ENCODE assay signal across 2 cellular contexts in the genomic region with DNA sequence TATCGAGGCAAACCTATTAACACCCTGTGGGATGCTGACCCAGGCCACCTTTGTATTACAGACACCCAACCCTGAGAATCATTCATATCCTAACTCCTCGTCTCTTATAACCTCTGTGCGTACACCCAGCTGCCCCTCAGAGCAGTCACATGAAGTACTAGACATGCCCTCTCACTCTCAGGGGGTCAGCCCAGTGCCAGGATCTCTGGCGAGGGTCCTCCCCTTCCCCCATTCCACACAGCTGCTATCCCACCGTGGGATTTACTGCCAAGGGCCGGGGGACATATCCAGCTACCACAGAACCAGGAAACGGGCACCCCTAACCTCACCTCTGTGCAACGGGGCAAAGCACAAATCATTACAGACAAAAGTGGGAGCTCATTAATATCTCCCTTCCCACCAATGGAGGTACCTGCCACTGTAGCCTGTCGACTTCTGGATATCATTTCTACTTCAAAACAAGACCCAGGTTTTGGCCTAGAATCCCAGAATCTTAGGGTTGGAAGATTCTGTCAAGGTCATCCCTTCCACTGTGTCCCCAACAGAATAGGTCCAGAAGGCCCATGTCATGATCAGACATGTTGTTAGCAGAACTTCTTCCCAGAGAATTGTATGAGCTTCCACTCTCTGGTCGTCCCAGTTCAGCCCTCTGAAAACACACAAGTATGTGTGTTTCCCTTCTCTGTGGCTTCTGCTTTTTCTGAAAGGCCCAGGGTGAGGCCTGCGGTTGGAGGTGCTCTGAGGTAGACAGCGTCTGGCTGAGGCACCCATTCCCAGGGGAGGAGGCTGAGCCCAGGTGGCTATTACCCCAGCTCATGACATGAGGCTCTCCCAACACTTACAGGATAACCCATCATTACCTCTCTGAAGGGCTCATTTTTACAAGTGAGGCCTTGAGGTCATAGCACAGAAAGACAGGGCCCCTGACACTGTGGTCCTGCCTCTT.
TF ChIP-seq lines count a peak whose summit lies in the region.

No MANE protein-coding gene starts in this region.

TF ChIP-seq in WTC11, 78 proteins besides CTCF, POLR2A, EP300 and RAD21:
- TF ChIP-seq PREB (CRISPR knock-in tag; IDR thresholded peaks at IDR 0.05; ENCODE audit: borderline replicate concordance), result 0 out of 2 replicates have a peak, but pooled peaks have one; percentile 10
- TF ChIP-seq RELA (CRISPR knock-in tag; IDR thresholded peaks at IDR 0.05; ENCODE audit: borderline replicate concordance), result no peak

TF ChIP-seq in endothelial cell of umbilical vein, 7 proteins besides CTCF, POLR2A, EP300 and RAD21:
- no peak for TF ChIP-seq EZH2 (IDR thresholded peaks at IDR 0.05; ENCODE audit: borderline replicate concordance, low read depth, low read length, severe bottlenecking)
- TF ChIP-seq MYC (IDR thresholded peaks at IDR 0.05; ENCODE audit: low read depth, low read length), result no peak
- no peak for TF ChIP-seq POLR2AphosphoS5 (IDR thresholded peaks at IDR 0.05; ENCODE audit: insufficient read depth, low read depth, low read length)
- TF ChIP-seq FOS (IDR thresholded peaks at IDR 0.05; ENCODE audit: borderline replicate concordance, insufficient read depth, low read length), result no peak
- no peak for TF ChIP-seq JUN (IDR thresholded peaks at IDR 0.05; ENCODE audit: borderline replicate concordance, insufficient read depth, insufficient read length, low read depth)
- no peak for TF ChIP-seq GATA2 (IDR thresholded peaks at IDR 0.05; ENCODE audit: insufficient read depth, insufficient read length, low read depth, low read length)
- TF ChIP-seq, protein P1, sequence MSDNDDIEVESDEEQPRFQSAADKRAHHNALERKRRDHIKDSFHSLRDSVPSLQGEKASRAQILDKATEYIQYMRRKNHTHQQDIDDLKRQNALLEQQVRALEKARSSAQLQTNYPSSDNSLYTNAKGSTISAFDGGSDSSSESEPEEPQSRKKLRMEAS (IDR thresholded peaks at IDR 0.05; ENCODE audit: insufficient read depth, insufficient read length), result no peak
